1 cellular context compared by ENCODE assay signal in the genomic region with DNA sequence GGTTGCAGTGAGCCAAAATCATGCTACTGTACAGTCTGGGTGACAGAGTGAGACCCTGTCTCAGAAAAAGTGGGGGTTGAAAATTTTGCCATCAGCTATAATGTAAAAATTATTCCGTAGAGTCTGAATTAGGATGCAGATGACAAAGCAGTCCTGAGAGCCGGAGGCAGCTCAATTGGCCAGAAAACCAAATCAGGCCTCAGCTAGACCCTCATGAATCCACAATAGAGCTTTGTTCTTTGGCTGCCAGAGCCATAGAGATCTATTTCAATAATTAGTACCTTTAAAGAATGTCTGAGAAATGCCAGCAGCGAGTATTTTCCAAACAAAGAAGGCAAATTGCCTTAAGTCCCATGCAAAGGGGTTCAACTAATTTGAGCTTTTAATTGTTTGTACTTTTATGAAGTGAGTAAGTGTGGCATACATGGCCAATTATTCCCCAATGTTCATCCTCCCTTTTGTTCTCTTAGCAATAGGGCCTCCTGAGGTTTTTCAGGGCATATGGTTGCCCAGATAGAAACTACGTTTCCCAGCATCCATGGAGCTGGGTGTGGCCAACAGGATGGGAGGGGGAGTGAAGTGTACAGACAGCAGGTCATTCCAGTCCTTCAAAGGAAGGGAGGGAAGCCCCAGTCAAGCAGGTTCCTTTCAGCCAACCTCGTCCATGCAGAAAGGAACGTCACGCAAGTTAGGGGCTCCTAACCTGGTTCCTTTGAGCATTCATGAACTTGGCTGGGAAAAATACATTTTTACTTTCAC.
TF ChIP-seq lines count a peak whose summit lies in the region.

No MANE protein-coding gene starts in this region.

TF ChIP-seq in HCT116, 20 proteins besides CTCF, POLR2A, EP300 and RAD21 (continued from another document):
- TF ChIP-seq, protein P1, sequence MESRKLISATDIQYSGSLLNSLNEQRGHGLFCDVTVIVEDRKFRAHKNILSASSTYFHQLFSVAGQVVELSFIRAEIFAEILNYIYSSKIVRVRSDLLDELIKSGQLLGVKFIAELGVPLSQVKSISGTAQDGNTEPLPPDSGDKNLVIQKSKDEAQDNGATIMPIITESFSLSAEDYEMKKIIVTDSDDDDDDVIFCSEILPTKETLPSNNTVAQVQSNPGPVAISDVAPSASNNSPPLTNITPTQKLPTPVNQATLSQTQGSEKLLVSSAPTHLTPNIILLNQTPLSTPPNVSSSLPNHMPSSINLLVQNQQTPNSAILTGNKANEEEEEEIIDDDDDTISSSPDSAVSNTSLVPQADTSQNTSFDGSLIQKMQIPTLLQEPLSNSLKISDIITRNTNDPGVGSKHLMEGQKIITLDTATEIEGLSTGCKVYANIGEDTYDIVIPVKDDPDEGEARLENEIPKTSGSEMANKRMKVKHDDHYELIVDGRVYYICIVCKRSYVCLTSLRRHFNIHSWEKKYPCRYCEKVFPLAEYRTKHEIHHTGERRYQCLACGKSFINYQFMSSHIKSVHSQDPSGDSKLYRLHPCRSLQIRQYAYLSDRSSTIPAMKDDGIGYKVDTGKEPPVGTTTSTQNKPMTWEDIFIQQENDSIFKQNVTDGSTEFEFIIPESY (IDR thresholded peaks at IDR 0.05; ENCODE audit: extremely low read depth, insufficient replicate concordance, low read length), result no peak
- TF ChIP-seq FOSL1 (IDR thresholded peaks at IDR 0.05; ENCODE audit: low read depth), result no peak
